In genomic region chr1:15834406-15835204, GRCh38 we compare ENCODE assay signal across 8 cellular contexts. TPM values are rescaled to one million over a fixed set of nuclear protein-coding genes. Genes with fewer than 3 reads are reported as not detected.
DNase-seq lines count a peak whose midpoint lies in the region; ATAC-seq, FAIRE-seq and TF ChIP-seq lines count a peak whose summit lies in the region.

No MANE protein-coding gene starts in this region.

- no peaks in the 10 kb centered on the region for H4K20me1 ChIP-seq in neural cell (ENCODE audit: insufficient read depth)

- TF ChIP-seq RAD21 in neural cell (conservative IDR thresholded peaks at IDR 0.05): peak; percentile 39

- DNase-seq in EH (ENCODE audit: low read depth): peak; percentile 90
- peak; percentile 50 for DNase-seq in H54 (ENCODE audit: insufficient read length, low spot score)
- DNase-seq in M059J (ENCODE audit: low read depth): peak; percentile 91
- DNase-seq in RWPE2 (ENCODE audit: low spot score): peak; percentile 92
- peak; percentile 85 for DNase-seq in activated effector memory CD4-positive, alpha-beta T cell treated with Interleukin-2 at 50 U/mL for 16 hours
- peak; percentile 97 for DNase-seq in fibroblast of the aortic adventitia (ENCODE audit: low read depth)
- peak; percentile 92 to 94 for DNase-seq in stimulated activated naive CD8-positive, alpha-beta T cell treated with anti-CD3 and anti-CD28 coated beads, Interleukin-15, amount 100 ng/mL, for 72 hours

- peak overlapping the region; percentile 91 to 96 for H3K4me3 Mint-ChIP-seq in stimulated activated naive CD8-positive, alpha-beta T cell treated with anti-CD3 and anti-CD28 coated beads, Interleukin-15, amount 100 ng/mL, for 72 hours

- H3K9me3 ChIP-seq in RWPE2 (ENCODE audit: severe bottlenecking) (peaks cover 6% of the 10 kb centered on the region), neural cell (ENCODE audit: low read length) (no peaks in the 10 kb centered on the region)

- no peaks in the 10 kb centered on the region for H3K27me3 Mint-ChIP-seq in stimulated activated naive CD8-positive, alpha-beta T cell treated with anti-CD3 and anti-CD28 coated beads, Interleukin-15, amount 100 ng/mL, for 72 hours

- no peaks in the 10 kb centered on the region for H3K9me2 ChIP-seq in neural cell (ENCODE audit: insufficient read depth, low read length)

- H3K4me1 ChIP-seq in RWPE2 (ENCODE audit: insufficient read depth, poor library complexity, severe bottlenecking): peaks cover 37% of the 10 kb centered on the region

- H3K9ac ChIP-seq in neural cell (ENCODE audit: low read length): peak overlapping the region; percentile 100

- H3K79me2 ChIP-seq in neural cell (replicated peaks; ENCODE audit: insufficient read depth, low read length): peaks cover 21% of the 10 kb centered on the region

- H3K27me3 ChIP-seq in RWPE2 (ENCODE audit: insufficient read depth, poor library complexity, severe bottlenecking) (no peaks in the 10 kb centered on the region), neural cell (ENCODE audit: insufficient read depth, low read depth, low read length) (no peaks in the 10 kb centered on the region)

- TF ChIP-seq POLR2A in H54 (IDR thresholded peaks at IDR 0.05; ENCODE audit: low read depth, low read length): peak; percentile 53

- H3K36me3 ChIP-seq in RWPE2 (ENCODE audit: low read depth): no peaks in the 10 kb centered on the region
- no peaks in the 10 kb centered on the region for H3K36me3 ChIP-seq in neural cell (ENCODE audit: insufficient read depth, low read length)

- peak overlapping the region; percentile 99 for H3K27ac Mint-ChIP-seq in stimulated activated naive CD8-positive, alpha-beta T cell treated with anti-CD3 and anti-CD28 coated beads, Interleukin-15, amount 100 ng/mL, for 72 hours

- peaks cover 58% of the 10 kb centered on the region for H3K4me1 Mint-ChIP-seq in stimulated activated naive CD8-positive, alpha-beta T cell treated with anti-CD3 and anti-CD28 coated beads, Interleukin-15, amount 100 ng/mL, for 72 hours

- no peak for FAIRE-seq in H54 (lab: Jason Lieb, UNC)

- ATAC-seq in RWPE2 (ENCODE audit: low read depth): peak; percentile 68
- ATAC-seq in stimulated activated naive CD8-positive, alpha-beta T cell treated with anti-CD3 and anti-CD28 coated beads, Interleukin-15, amount 100 ng/mL, for 72 hours: peak; percentile 72

- peak; percentile 65 for TF ChIP-seq EP300 in neural cell (conservative IDR thresholded peaks at IDR 0.05; ENCODE audit: poor library complexity, severe bottlenecking)

- no peaks in the 10 kb centered on the region for H3F3A ChIP-seq in neural cell (ENCODE audit: insufficient read depth, low read length, poor library complexity, severe bottlenecking)

- peak overlapping the region; percentile 97 for H3K27ac ChIP-seq in RWPE2 (ENCODE audit: poor library complexity, severe bottlenecking)
- H3K27ac ChIP-seq in neural cell (ENCODE audit: low read length): peak overlapping the region; percentile 100

- peak overlapping the region; percentile 86 for H3K4me2 ChIP-seq in neural cell (ENCODE audit: low read length)

- peak overlapping the region; percentile 57 for H3K4me3 ChIP-seq in RWPE2 (ENCODE audit: severe bottlenecking)
- H3K4me3 ChIP-seq in fibroblast of the aortic adventitia (ENCODE audit: low read depth, low read length): peak overlapping the region; percentile 86
- peak overlapping the region; percentile 80 for H3K4me3 ChIP-seq in neural cell (ENCODE audit: low read length)

- no peaks in the 10 kb centered on the region for H3K9me3 Mint-ChIP-seq in stimulated activated naive CD8-positive, alpha-beta T cell treated with anti-CD3 and anti-CD28 coated beads, Interleukin-15, amount 100 ng/mL, for 72 hours

- peak overlapping the region; percentile 30 for H2AFZ ChIP-seq in neural cell (ENCODE audit: low read depth, low read length)

- TF ChIP-seq CTCF in RWPE2 (IDR thresholded peaks at IDR 0.05; ENCODE audit: poor library complexity, severe bottlenecking) (no peak), fibroblast of the aortic adventitia (IDR thresholded peaks at IDR 0.05; ENCODE audit: insufficient read depth, low read length) (no peak), neural cell (IDR thresholded peaks at IDR 0.05; ENCODE audit: poor library complexity, severe bottlenecking) (peak; percentile 32)

TF ChIP-seq in neural cell, 6 proteins besides CTCF, POLR2A, EP300 and RAD21:
- peak; percentile 78 for TF ChIP-seq TAF1 (IDR thresholded peaks at IDR 0.05; ENCODE audit: low read depth)
- TF ChIP-seq POLR2AphosphoS5 (IDR thresholded peaks at IDR 0.05): peak; percentile 86
- peak; percentile 54 for TF ChIP-seq SMC3 (conservative IDR thresholded peaks at IDR 0.05; ENCODE audit: poor library complexity)
- peak; percentile 82 for TF ChIP-seq MXI1 (conservative IDR thresholded peaks at IDR 0.05; ENCODE audit: poor library complexity, severe bottlenecking)
- TF ChIP-seq EZH2 (IDR thresholded peaks at IDR 0.05; ENCODE audit: borderline replicate concordance, insufficient read depth, low read length, poor library complexity, severe bottlenecking): no peak
- TF ChIP-seq, protein P1, sequence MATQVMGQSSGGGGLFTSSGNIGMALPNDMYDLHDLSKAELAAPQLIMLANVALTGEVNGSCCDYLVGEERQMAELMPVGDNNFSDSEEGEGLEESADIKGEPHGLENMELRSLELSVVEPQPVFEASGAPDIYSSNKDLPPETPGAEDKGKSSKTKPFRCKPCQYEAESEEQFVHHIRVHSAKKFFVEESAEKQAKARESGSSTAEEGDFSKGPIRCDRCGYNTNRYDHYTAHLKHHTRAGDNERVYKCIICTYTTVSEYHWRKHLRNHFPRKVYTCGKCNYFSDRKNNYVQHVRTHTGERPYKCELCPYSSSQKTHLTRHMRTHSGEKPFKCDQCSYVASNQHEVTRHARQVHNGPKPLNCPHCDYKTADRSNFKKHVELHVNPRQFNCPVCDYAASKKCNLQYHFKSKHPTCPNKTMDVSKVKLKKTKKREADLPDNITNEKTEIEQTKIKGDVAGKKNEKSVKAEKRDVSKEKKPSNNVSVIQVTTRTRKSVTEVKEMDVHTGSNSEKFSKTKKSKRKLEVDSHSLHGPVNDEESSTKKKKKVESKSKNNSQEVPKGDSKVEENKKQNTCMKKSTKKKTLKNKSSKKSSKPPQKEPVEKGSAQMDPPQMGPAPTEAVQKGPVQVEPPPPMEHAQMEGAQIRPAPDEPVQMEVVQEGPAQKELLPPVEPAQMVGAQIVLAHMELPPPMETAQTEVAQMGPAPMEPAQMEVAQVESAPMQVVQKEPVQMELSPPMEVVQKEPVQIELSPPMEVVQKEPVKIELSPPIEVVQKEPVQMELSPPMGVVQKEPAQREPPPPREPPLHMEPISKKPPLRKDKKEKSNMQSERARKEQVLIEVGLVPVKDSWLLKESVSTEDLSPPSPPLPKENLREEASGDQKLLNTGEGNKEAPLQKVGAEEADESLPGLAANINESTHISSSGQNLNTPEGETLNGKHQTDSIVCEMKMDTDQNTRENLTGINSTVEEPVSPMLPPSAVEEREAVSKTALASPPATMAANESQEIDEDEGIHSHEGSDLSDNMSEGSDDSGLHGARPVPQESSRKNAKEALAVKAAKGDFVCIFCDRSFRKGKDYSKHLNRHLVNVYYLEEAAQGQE (IDR thresholded peaks at IDR 0.05; ENCODE audit: borderline replicate concordance): peak; percentile 67

RNA-seq across cellular contexts. Expression of gene SPEN, which starts 12.9 kb away (rescaled TPM):
- total RNA-seq in M059J (2014; rRNA removed; shearing (Covaris generic)): 15.9 and 28.9 TPM in 2 replicates
- total RNA-seq in fibroblast of the aortic adventitia (ENCODE audit: low replicate concordance): 20.5 and 24.3 TPM in 2 replicates
- 7.1 and 11.3 TPM in 2 replicates for polyA plus RNA-seq in neural cell
- polyA minus RNA-seq in neural cell: 92.5 and 106 TPM in 2 replicates

RNA-seq across cellular contexts. Expression of gene UQCRHL, which starts 27.2 kb away (rescaled TPM):
- total RNA-seq in M059J (2014; rRNA removed; shearing (Covaris generic)): 1.4 TPM in 2 replicates
- total RNA-seq in fibroblast of the aortic adventitia (ENCODE audit: low replicate concordance): 1.9 and 2.0 TPM in 2 replicates
- 3.9 and 6.1 TPM in 2 replicates for polyA plus RNA-seq in neural cell
- 1.6 and 1.7 TPM in 2 replicates for polyA minus RNA-seq in neural cell

Comparison
In these comparisons a context has a peak if more than half of its experiments do, and no peak if none do; other contexts are left out.
1. Peak in every context shown above with its lines: DNase-seq, ATAC-seq, H3K4me3 ChIP-seq and H3K27ac ChIP-seq.